Comparison of ENCODE assay signal across 8 cellular contexts in the genomic region with DNA sequence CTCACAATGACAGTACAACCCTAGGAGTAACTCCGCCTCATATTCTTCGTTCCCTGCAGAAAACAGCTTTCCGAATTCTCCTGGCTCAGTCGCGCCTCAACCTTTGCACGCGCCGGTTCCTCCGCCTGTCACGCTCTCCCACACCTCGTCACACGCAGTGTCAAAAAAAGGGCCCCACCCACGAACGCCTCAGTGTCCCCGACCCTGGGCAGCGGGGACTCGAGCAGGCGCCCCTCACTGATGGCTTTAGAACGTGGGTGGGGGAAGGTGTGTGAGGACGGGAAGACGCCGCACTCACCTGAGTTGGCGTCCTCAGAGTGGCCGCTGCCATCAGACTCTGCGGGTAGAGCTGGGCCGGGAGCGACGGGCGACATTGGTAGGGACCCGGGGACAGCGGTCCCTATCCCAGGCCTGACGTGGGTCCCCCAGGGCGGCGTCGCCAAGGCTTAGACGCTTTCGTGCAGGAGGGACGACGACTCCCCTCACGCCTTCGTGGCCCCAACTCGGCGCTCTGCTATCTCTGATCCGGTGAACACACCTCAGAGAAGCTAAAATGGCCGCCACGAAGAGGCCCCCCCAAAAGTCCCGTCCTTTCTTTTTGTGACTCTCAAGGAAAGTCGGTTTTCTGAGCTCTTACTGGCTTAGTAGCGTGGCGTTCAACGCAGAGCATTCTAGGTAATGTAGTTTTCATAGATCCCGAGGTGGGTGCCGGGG. TPM values are rescaled to one million over a fixed set of nuclear protein-coding genes. Genes with fewer than 3 reads are reported as not detected.
A peak's percentile ranks its signal among the peaks of the same experiment; 100 is the strongest.
DNase-seq lines count a peak whose midpoint lies in the region; ATAC-seq and TF ChIP-seq lines count a peak whose summit lies in the region.

Gene ZNF154 (minus strand): TSS at position 564 of the 714 bp plus-strand sequence. CDS start 233 bp downstream, at position 331.

- H3K4me3 Mint-ChIP-seq in T-helper 17 cell = peak within 1 kb of the TSS; percentile 86
- H3K4me3 Mint-ChIP-seq in central memory CD8-positive, alpha-beta T cell = peak within 1 kb of the TSS; percentile 78

- H3K27me3 ChIP-seq in BLaER1 = peaks cover 44% of the 10 kb centered on the region
- no peaks in the 10 kb centered on the region for H3K27me3 ChIP-seq in gastrocnemius medialis
- no peaks in the 10 kb centered on the region for H3K27me3 ChIP-seq in BE2C

- intact Hi-C loops in gastrocnemius medialis (cut with DNase I; ENCODE audit: low total_unique reads) = no loop called here

- ATAC-seq in T-helper 17 cell = peak; percentile 92
- peak; percentile 83 for ATAC-seq in central memory CD8-positive, alpha-beta T cell (replicated peaks; ENCODE audit: extremely low read depth, poor library complexity, severe bottlenecking)
- peak; percentile 86 to 90 for ATAC-seq in gastrocnemius medialis
- no peak for ATAC-seq in GM19395 (IDR thresholded peaks at IDR 0.05; ENCODE audit: unreplicated experiment)

- peaks cover 41% of the 10 kb centered on the region for H3K9me3 ChIP-seq in BLaER1
- H3K9me3 ChIP-seq in T-helper 17 cell (ENCODE audit: control insufficient read depth, low read length, poor library complexity, severe bottlenecking) = peaks cover 23% of the 10 kb centered on the region
- H3K9me3 ChIP-seq in gastrocnemius medialis = no peaks in the 10 kb centered on the region
- no peaks in the 10 kb centered on the region for H3K9me3 ChIP-seq in BE2C

- H3K4me2 ChIP-seq in BLaER1 = no peak within 1 kb of the TSS

- H3K4me1 ChIP-seq in BLaER1 (no peaks in the 10 kb centered on the region), gastrocnemius medialis (peaks cover 0 to 4% of the 10 kb centered on the region in 2 donors), BE2C (no peaks in the 10 kb centered on the region)

- no peaks in the 10 kb centered on the region for H3K4me1 Mint-ChIP-seq in T-helper 17 cell
- H3K4me1 Mint-ChIP-seq in central memory CD8-positive, alpha-beta T cell = peaks cover 18% of the 10 kb centered on the region

- peaks cover 25% of the 10 kb centered on the region for H3K9me3 Mint-ChIP-seq in central memory CD8-positive, alpha-beta T cell

- H3K27me3 Mint-ChIP-seq in T-helper 17 cell = no peaks in the 10 kb centered on the region
- peaks cover 10% of the 10 kb centered on the region for H3K27me3 Mint-ChIP-seq in central memory CD8-positive, alpha-beta T cell

- H3K27ac ChIP-seq in BLaER1 (no peak within 1 kb of the TSS), gastrocnemius medialis (peak within 1 kb of the TSS; percentile 70 to 94 (median 82))

- peak within 1 kb of the TSS; percentile 90 for H3K27ac Mint-ChIP-seq in T-helper 17 cell
- H3K27ac Mint-ChIP-seq in central memory CD8-positive, alpha-beta T cell (ENCODE audit: low read depth) = peak within 1 kb of the TSS; percentile 85

- peak in 2 of 3 donors; percentile 22 to 25 for DNase-seq in T-helper 17 cell
- peak in 1 of 2 donors; percentile 16 for DNase-seq in central memory CD8-positive, alpha-beta T cell (ENCODE audit: low spot score in 2 of 2)
- peak; percentile 91 for DNase-seq in iPS-NIHi11 (ENCODE audit: low spot score)
- DNase-seq in gastrocnemius medialis = peak; percentile 31 to 47
- no peak for DNase-seq in BE2C
- no peak for DNase-seq in NCI-H226

- H3K4me3 ChIP-seq in BLaER1 (peak within 1 kb of the TSS; percentile 18; the same call in 1 of the 2 replicates), gastrocnemius medialis (peak within 1 kb of the TSS; percentile 58 to 72 (median 64)), BE2C (ENCODE audit: low read depth, low read length) (no peak within 1 kb of the TSS)

- H4K20me1 ChIP-seq in BLaER1 = peaks cover 43% of the 10 kb centered on the region

- TF ChIP-seq POLR2A in gastrocnemius medialis (IDR thresholded peaks at IDR 0.05) = peak; percentile 31 to 56

- H3K36me3 ChIP-seq in BLaER1 = peaks cover 58% of the 10 kb centered on the region
- peaks cover 0 to 18% of the 10 kb centered on the region in 2 donors for H3K36me3 ChIP-seq in gastrocnemius medialis
- peaks cover 4% of the 10 kb centered on the region; the same call in 1 of the 2 replicates for H3K36me3 ChIP-seq in BE2C

- in situ Hi-C loops in gastrocnemius medialis (cut with MboI; ENCODE audit: low sequenced_read_pairs in 4 of 4) = no loop called here

- H3K36me3 Mint-ChIP-seq in T-helper 17 cell (ENCODE audit: low read depth) = peaks cover 3% of the 10 kb centered on the region
- peaks cover 9% of the 10 kb centered on the region for H3K36me3 Mint-ChIP-seq in central memory CD8-positive, alpha-beta T cell (ENCODE audit: insufficient read depth)

- no peak for TF ChIP-seq CTCF in gastrocnemius medialis (IDR thresholded peaks at IDR 0.05 in 4 of 5, conservative IDR thresholded peaks at IDR 0.05 in 1 of 5)
- no peak for TF ChIP-seq CTCF in BE2C (IDR thresholded peaks at IDR 0.05; ENCODE audit: low read depth, low read length)

- H3K9ac ChIP-seq in BLaER1 = no peak within 1 kb of the TSS

RNA-seq across cellular contexts. Expression of gene ZNF154, which starts in this region (rescaled TPM):
- total RNA-seq in T-helper 17 cell = 10 to 100 TPM in 1 of 2 donors, 1 to 10 TPM in 1; 1.9 to 20.0 TPM
- total RNA-seq in gastrocnemius medialis = 1 to 10 TPM in 2 of 4 donors, under 1 TPM in 2; 0.49 to 2.8 (median 0.97) TPM
- 0.36 TPM for polyA plus RNA-seq in BE2C (2012; ENCODE audit: insufficient read depth, insufficient read length, low read depth)

Comparison
In these comparisons a context has a peak if more than half of its experiments do, and no peak if none do; other contexts are left out.
1. DNase-seq: peak in T-helper 17 cell (2 of 3), iPS-NIHi11 (single experiment) and gastrocnemius medialis (2 of 2); none in BE2C (single experiment) and NCI-H226 (single experiment).